In the genomic region with DNA sequence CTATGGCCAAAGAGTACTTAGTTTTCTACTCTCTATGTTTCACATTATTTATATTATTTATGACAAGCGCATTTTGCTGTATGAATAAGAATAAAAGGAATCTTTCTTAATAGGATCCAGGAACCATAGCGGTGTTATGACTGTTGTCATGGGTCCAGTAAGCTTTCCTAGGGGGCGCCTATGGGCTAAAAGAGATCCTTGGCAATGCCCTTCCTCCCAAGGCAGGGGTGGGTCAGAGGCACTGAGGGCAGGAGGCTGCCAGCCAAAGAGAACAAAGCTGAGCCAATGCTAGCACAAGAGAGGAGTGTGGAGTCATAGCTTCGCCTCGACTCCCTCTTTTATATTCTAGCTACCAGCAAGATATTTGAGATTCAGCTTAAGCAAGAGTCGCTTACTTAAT, we compare ENCODE assay signal across 8 cellular contexts.
DNase-seq lines count a peak whose midpoint lies in the region; ATAC-seq, FAIRE-seq and TF ChIP-seq lines count a peak whose summit lies in the region.
"Had no signal": no experiment of that assay in that cellular context is flagged by ENCODE, and none has a peak within 500 bp of the region (broad histone marks: within the 10 kb centered on the region; RNA-seq: fewer than 3 reads in every experiment).

No MANE protein-coding gene starts in this region.

- no peak for ATAC-seq in RWPE2 (ENCODE audit: low read depth)
- no peak for ATAC-seq in psoas muscle

- H3K27ac ChIP-seq in RWPE2 (ENCODE audit: poor library complexity, severe bottlenecking) (no peak overlapping the region), psoas muscle (no peak overlapping the region)

- H3K4me3 ChIP-seq in RWPE2 (ENCODE audit: severe bottlenecking) (no peak overlapping the region), fibroblast of mammary gland (ENCODE audit: control insufficient read depth, low read depth, low read length) (no peak overlapping the region), psoas muscle (no peak overlapping the region)

- DNase-seq in H4 (ENCODE audit: low spot score) (peak; percentile 42), RWPE2 (ENCODE audit: low spot score) (no peak), fibroblast of mammary gland (ENCODE audit: low read depth) (peak; percentile 36), renal cortical epithelial cell (ENCODE audit: low read depth) (peak; percentile 30), DMS114 treated with DMSO at 0.1 percent for 48 hours (lab: John Stamatoyannopoulos, UW; ENCODE audit: unreplicated experiment) (no peak), psoas muscle (no peak), GM19239 (ENCODE audit: insufficient read length, low spot score) (no peak)
- DNase-seq: stimulated activated naive CD4-positive, alpha-beta T cell had no signal

- no peak for FAIRE-seq in GM19239 (lab: Jason Lieb, UNC)

- WGBS in psoas muscle, 3 donors, result 62 to 70% (median 65%) methylated on average over 6 of the region's 6 CpGs

- H3K36me3 ChIP-seq in RWPE2 (ENCODE audit: low read depth) (no peaks in the 10 kb centered on the region), psoas muscle (ENCODE audit: insufficient read depth in 1 of 2, low read depth in 1 of 2) (no peaks in the 10 kb centered on the region)

- H3K4me1 ChIP-seq in RWPE2 (ENCODE audit: insufficient read depth, poor library complexity, severe bottlenecking), result peaks cover 2% of the 10 kb centered on the region
- H3K4me1 ChIP-seq in psoas muscle, result no peaks in the 10 kb centered on the region

- H3K27me3 ChIP-seq in RWPE2 (ENCODE audit: insufficient read depth, poor library complexity, severe bottlenecking) (no peaks in the 10 kb centered on the region), psoas muscle (ENCODE audit: insufficient read depth in 3 of 3, low read length in 2 of 3) (no peaks in the 10 kb centered on the region)

- TF ChIP-seq CTCF in RWPE2 (IDR thresholded peaks at IDR 0.05; ENCODE audit: poor library complexity, severe bottlenecking) (peak; percentile 22), fibroblast of mammary gland (conservative IDR thresholded peaks at IDR 0.05; ENCODE audit: control insufficient read depth, insufficient read depth, low read depth, low read length) (peak; percentile 16), psoas muscle (IDR thresholded peaks at IDR 0.05) (no peak)

- H3K9me3 ChIP-seq in RWPE2 (ENCODE audit: severe bottlenecking) (no peaks in the 10 kb centered on the region), psoas muscle (no peaks in the 10 kb centered on the region)

- intact Hi-C loops in psoas muscle (cut with DNase I), result no loop called here

Comparison
In these comparisons a context has a peak if more than half of its experiments do, and no peak if none do; other contexts are left out.
1. DNase-seq: peak in H4 (single experiment), fibroblast of mammary gland (single experiment) and renal cortical epithelial cell (single experiment); none in RWPE2 (single experiment), DMS114 treated with DMSO at 0.1 percent for 48 hours (single experiment), psoas muscle (0 of 2) and GM19239 (single experiment).